Comparison of ENCODE assay signal across 8 cellular contexts in genomic region chr5:78269088-78269703, GRCh38. TPM values are rescaled to one million over a fixed set of nuclear protein-coding genes. Genes with fewer than 3 reads are reported as not detected.
DNase-seq lines count a peak whose midpoint lies in the region; FAIRE-seq and TF ChIP-seq lines count a peak whose summit lies in the region.

No MANE protein-coding gene starts in this region.

- TF ChIP-seq POLR2A in suprapubic skin (IDR thresholded peaks at IDR 0.05) = no peak

- peak; percentile 99 for FAIRE-seq in islet of Langerhans (lab: Jason Lieb, UNC)

- no peak overlapping the region for H3K4me3 ChIP-seq in suprapubic skin

- no peaks in the 10 kb centered on the region for H3K9me3 ChIP-seq in suprapubic skin

- no peak for TF ChIP-seq EP300 in suprapubic skin (IDR thresholded peaks at IDR 0.05)

- no peak for DNase-seq in AG09319 (ENCODE audit: extremely low read depth, low read depth)
- peak; percentile 8 for DNase-seq in GM20000 (ENCODE audit: low spot score)
- peak; percentile 19 for DNase-seq in SW480 (ENCODE audit: low spot score)
- no peak for DNase-seq in activated T-cell treated with anti-CD3 and anti-CD28 coated beads, Interleukin-2, amount 50 U/mL, for 1 hour
- no peak for DNase-seq in NCI-H1092 (lab: John Stamatoyannopoulos, UW)
- no peak for DNase-seq in stimulated activated naive CD4-positive, alpha-beta T cell treated with Interleukin-2 at 50 U/mL for 16 hours (lab: John Stamatoyannopoulos, UW)
- DNase-seq in suprapubic skin (ENCODE audit: low spot score in 2 of 2) = no peak

- peaks cover 19% of the 10 kb centered on the region for H3K36me3 ChIP-seq in suprapubic skin

- no peaks in the 10 kb centered on the region for H3K27me3 ChIP-seq in suprapubic skin

- H3K4me1 ChIP-seq in suprapubic skin = peaks cover 2% of the 10 kb centered on the region

- H3K27ac ChIP-seq in suprapubic skin = no peak overlapping the region

- TF ChIP-seq CTCF in AG09319 (IDR thresholded peaks at IDR 0.05; ENCODE audit: low read depth, low read length) = peak; percentile 27
- TF ChIP-seq CTCF in GM20000 (IDR thresholded peaks at IDR 0.05; ENCODE audit: extremely low read depth, missing control alignments) = peak; percentile 8
- no peak for TF ChIP-seq CTCF in suprapubic skin (IDR thresholded peaks at IDR 0.05)

RNA-seq across cellular contexts. Expression of gene AP3B1, which starts 25.3 kb away (rescaled TPM):
- 10 to 100 TPM; 32.2 to 44.0 (median 33.1) TPM for total RNA-seq in suprapubic skin

Comparison
In these comparisons a context has a peak if more than half of its experiments do, and no peak if none do; other contexts are left out.
1. DNase-seq: peak in GM20000 (single experiment) and SW480 (single experiment); none in AG09319 (single experiment), activated T-cell treated with anti-CD3 and anti-CD28 coated beads, Interleukin-2, amount 50 U/mL, for 1 hour (single experiment), NCI-H1092 (single experiment), stimulated activated naive CD4-positive, alpha-beta T cell treated with Interleukin-2 at 50 U/mL for 16 hours (single experiment) and suprapubic skin (0 of 2).
2. CTCF ChIP-seq: peak in AG09319 (single experiment) and GM20000 (single experiment); none in suprapubic skin (0 of 2).